Comparison of ENCODE assay signal across 8 cellular contexts in the genomic region with DNA sequence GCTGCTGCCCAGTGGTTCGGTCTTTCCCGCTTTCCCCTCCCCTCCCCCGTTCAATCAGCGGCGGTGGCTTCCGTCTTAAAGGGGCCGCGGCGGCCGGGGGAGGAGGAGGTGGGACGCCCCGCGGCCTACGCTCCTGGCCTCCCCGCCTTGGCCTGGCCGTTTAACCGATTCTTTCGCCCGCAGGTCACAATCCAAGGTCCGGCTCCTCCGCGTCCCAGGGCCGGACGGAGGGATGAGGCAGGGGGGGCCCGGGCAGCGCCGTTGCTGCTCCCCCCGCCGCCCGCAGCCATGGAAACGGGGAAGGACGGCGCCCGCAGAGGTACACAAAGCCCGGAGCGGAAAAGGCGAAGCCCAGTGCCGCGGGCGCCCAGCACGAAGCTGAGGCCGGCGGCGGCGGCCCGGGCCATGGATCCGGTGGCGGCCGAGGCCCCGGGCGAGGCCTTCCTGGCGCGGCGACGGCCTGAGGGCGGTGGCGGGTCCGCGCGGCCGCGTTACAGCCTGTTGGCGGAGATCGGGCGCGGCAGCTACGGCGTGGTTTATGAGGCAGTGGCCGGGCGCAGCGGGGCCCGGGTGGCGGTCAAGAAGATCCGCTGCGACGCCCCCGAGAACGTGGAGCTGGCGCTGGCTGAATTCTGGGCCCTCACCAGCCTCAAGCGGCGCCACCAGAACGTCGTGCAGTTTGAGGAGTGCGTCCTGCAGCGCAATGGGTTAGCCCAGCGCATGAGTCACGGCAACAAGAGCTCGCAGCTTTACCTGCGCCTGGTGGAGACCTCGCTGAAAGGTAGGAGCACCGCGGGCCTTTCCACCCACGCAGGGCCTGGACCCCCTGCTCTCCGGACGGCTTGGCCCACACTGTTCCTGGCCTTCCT.
DNase-seq lines count a peak whose midpoint lies in the region; ATAC-seq and TF ChIP-seq lines count a peak whose summit lies in the region.

No MANE protein-coding gene starts in this region.

- DNase-seq in GM13977 (ENCODE audit: low spot score) (peak; percentile 96), NCI-H1105 treated with DMSO at 0.1 percent for 48 hours (lab: John Stamatoyannopoulos, UW) (peak; percentile 89), T-helper 2 cell (peak; percentile 68 to 91 (median 78)), anterior cingulate cortex (lab: John Stamatoyannopoulos, UW) (peak; percentile 46 to 96 (median 89)), hepatic stellate cell (ENCODE audit: low spot score) (peak; percentile 93), retina (peak; percentile 100), OCI-M2 (lab: John Stamatoyannopoulos, UW; ENCODE audit: unreplicated experiment) (no peak)

- in situ Hi-C loops in GM13977 (cut with MboI; ENCODE audit: low pct_unique_long_range_greater_than_20kb, low sequenced_read_pairs, unreplicated experiment): no loop called here

- no peak for TF ChIP-seq CTCF in GM13977 (IDR thresholded peaks at IDR 0.05; ENCODE audit: extremely low read depth, insufficient read depth, missing control alignments)

- ATAC-seq in HG02642 (IDR thresholded peaks at IDR 0.05; ENCODE audit: poor library complexity, unreplicated experiment): peak; percentile 69
